ENCODE assay signal across 8 cellular contexts in the genomic region with DNA sequence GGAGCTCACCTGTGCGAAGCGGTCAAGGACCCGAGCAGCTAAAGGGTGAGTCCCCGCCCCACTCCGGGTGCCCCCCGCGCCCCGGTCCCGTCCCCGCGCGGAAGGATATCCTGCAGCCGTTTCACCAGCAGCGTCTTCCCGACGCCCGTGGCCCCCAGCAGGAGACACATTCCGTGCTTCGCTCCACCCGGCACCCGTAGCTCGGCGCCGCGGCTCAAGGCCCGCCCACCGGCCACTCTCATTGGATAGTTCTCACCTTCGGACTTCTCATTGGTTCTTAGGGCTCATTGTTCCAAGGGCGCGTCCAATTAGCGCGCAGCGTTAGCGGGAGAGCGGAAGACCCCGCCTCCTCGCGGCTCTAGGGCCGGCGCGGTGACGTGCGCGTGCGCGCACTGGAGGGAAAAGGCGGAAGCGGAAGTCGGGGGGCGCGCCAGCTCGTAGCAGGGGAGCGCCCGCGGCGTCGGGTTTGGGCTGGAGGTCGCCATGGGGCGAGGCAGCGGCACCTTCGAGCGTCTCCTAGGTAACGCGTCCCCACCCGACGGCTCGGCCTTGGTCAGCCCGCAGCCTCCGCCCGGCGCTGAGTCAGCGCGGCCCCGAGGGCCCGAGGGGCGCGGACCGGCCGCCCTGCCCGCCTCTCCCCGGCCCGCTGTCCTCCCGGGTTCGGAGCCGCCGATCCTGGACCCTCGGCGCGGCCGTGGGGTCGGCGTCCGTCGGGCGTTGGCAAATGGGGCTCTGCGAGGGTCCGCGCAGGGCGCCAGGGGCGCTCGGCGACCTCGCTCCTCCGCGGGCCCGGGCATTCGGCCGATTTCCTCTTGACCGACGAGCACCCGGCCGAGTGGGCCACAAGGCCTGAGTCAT. TPM values are rescaled to one million over a fixed set of nuclear protein-coding genes. Genes with fewer than 3 reads are reported as not detected.
A peak's percentile ranks its signal among the peaks of the same experiment; 100 is the strongest.
DNase-seq lines count a peak whose midpoint lies in the region; ATAC-seq, FAIRE-seq and TF ChIP-seq lines count a peak whose summit lies in the region.

A gene with protein sequence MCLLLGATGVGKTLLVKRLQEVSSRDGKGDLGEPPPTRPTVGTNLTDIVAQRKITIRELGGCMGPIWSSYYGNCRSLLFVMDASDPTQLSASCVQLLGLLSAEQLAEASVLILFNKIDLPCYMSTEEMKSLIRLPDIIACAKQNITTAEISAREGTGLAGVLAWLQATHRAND (minus strand): TSS at position 214 of the 858 bp plus-strand sequence. CDS start 44 bp downstream, at position 170.
A gene with protein sequence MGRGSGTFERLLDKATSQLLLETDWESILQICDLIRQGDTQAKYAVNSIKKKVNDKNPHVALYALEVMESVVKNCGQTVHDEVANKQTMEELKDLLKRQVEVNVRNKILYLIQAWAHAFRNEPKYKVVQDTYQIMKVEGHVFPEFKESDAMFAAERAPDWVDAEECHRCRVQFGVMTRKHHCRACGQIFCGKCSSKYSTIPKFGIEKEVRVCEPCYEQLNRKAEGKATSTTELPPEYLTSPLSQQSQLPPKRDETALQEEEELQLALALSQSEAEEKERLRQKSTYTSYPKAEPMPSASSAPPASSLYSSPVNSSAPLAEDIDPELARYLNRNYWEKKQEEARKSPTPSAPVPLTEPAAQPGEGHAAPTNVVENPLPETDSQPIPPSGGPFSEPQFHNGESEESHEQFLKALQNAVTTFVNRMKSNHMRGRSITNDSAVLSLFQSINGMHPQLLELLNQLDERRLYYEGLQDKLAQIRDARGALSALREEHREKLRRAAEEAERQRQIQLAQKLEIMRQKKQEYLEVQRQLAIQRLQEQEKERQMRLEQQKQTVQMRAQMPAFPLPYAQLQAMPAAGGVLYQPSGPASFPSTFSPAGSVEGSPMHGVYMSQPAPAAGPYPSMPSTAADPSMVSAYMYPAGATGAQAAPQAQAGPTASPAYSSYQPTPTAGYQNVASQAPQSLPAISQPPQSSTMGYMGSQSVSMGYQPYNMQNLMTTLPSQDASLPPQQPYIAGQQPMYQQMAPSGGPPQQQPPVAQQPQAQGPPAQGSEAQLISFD (plus strand): TSS at position 428 of the 858 bp plus-strand sequence. CDS start 56 bp downstream, at position 484.

- H3K27ac ChIP-seq in adipose tissue (ENCODE audit: low read depth, low read length): no peak within 1 kb of the TSS
- H3K27ac ChIP-seq in cardiac muscle cell: peak within 1 kb of the TSS; percentile 81
- H3K27ac ChIP-seq in parathyroid adenoma: peak within 1 kb of the TSS; percentile 63
- H3K27ac ChIP-seq in tibial nerve: peak within 1 kb of the TSS; percentile 25 to 92 (median 78)

- CTCF ChIA-PET in T-cell (lab: Charles Lee): interaction anchor here in 1 of 2 donors (0.5 to 1.1 kb wide), 2 partner anchors 23 to 33 kb away, joined by 3 to 7 read pairs; no protein-coding TSS in a partner anchor

- H3K9me3 ChIP-seq in cardiac muscle cell (ENCODE audit: low read depth) (no peaks in the 10 kb centered on the region), parathyroid adenoma (ENCODE audit: control insufficient read depth, low read length) (no peaks in the 10 kb centered on the region), tibial nerve (no peaks in the 10 kb centered on the region)

- H3K79me2 ChIP-seq in parathyroid adenoma: peaks cover 50% of the 10 kb centered on the region

- H3K9ac ChIP-seq in parathyroid adenoma: peak within 1 kb of the TSS; percentile 58

- H3K27me3 ChIP-seq in cardiac muscle cell (no peaks in the 10 kb centered on the region), parathyroid adenoma (ENCODE audit: control insufficient read depth, insufficient read depth, low read length) (no peaks in the 10 kb centered on the region), tibial nerve (no peaks in the 10 kb centered on the region)

- TF ChIP-seq POLR2A in GM12891 (IDR thresholded peaks at IDR 0.05; ENCODE audit: low read depth, low read length) (peak; percentile 52; the same call in 1 of the 2 replicates), tibial nerve (IDR thresholded peaks at IDR 0.05) (peak; percentile 53 to 68)

- peaks cover 19% of the 10 kb centered on the region for H3K36me3 Mint-ChIP-seq in T-cell

- no peaks in the 10 kb centered on the region for H3K27me3 Mint-ChIP-seq in T-cell

- H3K4me3 ChIP-seq in cardiac muscle cell (peak within 1 kb of the TSS; percentile 87), parathyroid adenoma (ENCODE audit: low read depth, low read length) (peak within 1 kb of the TSS; percentile 94), tibial nerve (peak within 1 kb of the TSS; percentile 80 to 99 (median 91))

- peak within 1 kb of the TSS; percentile 86 for H2AFZ ChIP-seq in parathyroid adenoma

- H3K4me2 ChIP-seq in parathyroid adenoma (ENCODE audit: low read length): peak within 1 kb of the TSS; percentile 88

- TF ChIP-seq CTCF in cardiac muscle cell (IDR thresholded peaks at IDR 0.05; ENCODE audit: low read depth, low read length) (no peak), parathyroid adenoma (IDR thresholded peaks at IDR 0.05) (no peak), tibial nerve (IDR thresholded peaks at IDR 0.05) (peak in 2 of 5 experiments; percentile 34 to 59)

- TF ChIP-seq EP300 in tibial nerve (IDR thresholded peaks at IDR 0.05): peak; percentile 87 to 92

- H3K4me1 ChIP-seq in cardiac muscle cell (ENCODE audit: low read depth) (peaks cover 12% of the 10 kb centered on the region), parathyroid adenoma (peaks cover 11% of the 10 kb centered on the region), tibial nerve (peaks cover 0 to 42% (median 30%) of the 10 kb centered on the region in 4 donors)

- no peaks in the 10 kb centered on the region for H3K9me3 Mint-ChIP-seq in T-cell

- H3K4me1 Mint-ChIP-seq in T-cell: peaks cover 39 to 48% (median 40%) of the 10 kb centered on the region in 3 donors

- 0 to 1% (median 0%) methylated on average over 100 to 112 of the region's 112 CpGs for WGBS in adipose tissue, 3 donors
- WGBS in tibial nerve, 2 donors: 1% methylated on average over 22 to 37 of the region's 112 CpGs

- peak within 1 kb of the TSS; percentile 90 to 98 (median 92) for H3K4me3 Mint-ChIP-seq in T-cell

- POLR2A ChIA-PET in T-cell (lab: Charles Lee): interaction anchor here (0.6 to 1.6 kb wide), 4 partner anchors 13 to 339 kb away, joined by 3 read pairs; a partner anchor contains a TSS

- H3K36me3 ChIP-seq in cardiac muscle cell: peaks cover 14% of the 10 kb centered on the region
- H3K36me3 ChIP-seq in parathyroid adenoma (ENCODE audit: control insufficient read depth, insufficient read depth, low read length): no peaks in the 10 kb centered on the region
- H3K36me3 ChIP-seq in tibial nerve: peaks cover 0 to 55% (median 25%) of the 10 kb centered on the region in 3 donors

- H3K27ac Mint-ChIP-seq in T-cell: peak within 1 kb of the TSS; percentile 95 to 96

- ATAC-seq in HG02840 (IDR thresholded peaks at IDR 0.05; ENCODE audit: low FRiP score, unreplicated experiment) (peak; percentile 90), T-cell (replicated peaks in 1 of 4) (peak; percentile 98)

- FAIRE-seq in GM12891 (lab: Jason Lieb, UNC): peak; percentile 99

- DNase-seq in GM12891 (ENCODE audit: insufficient read length, low spot score) (peak; percentile 100), NCI-H1436 treated with DMSO at 0.1 percent for 48 hours (lab: John Stamatoyannopoulos, UW) (peak; percentile 98), T-cell (peak; percentile 92 to 98 (median 96)), cardiac muscle cell (ENCODE audit: low read depth in 1 of 2, low spot score in 1 of 2) (peak; percentile 99), tibial nerve (ENCODE audit: low spot score in 2 of 2) (peak; percentile 98 to 99)

TF ChIP-seq in GM12891, 5 proteins besides CTCF, POLR2A, EP300 and RAD21:
- TF ChIP-seq SPI1 (IDR thresholded peaks at IDR 0.05; ENCODE audit: low read depth, low read length) (peak; percentile 63), TAF1 (IDR thresholded peaks at IDR 0.05; ENCODE audit: low read depth, low read length) (no peak), POU2F2 (IDR thresholded peaks at IDR 0.05; ENCODE audit: low read depth, low read length) (no peak), PAX5 (IDR thresholded peaks at IDR 0.05; ENCODE audit: insufficient read depth, low read length, severe bottlenecking) (no peak), POLR2AphosphoS5 (IDR thresholded peaks at IDR 0.05; ENCODE audit: low read depth, low read length) (peak; percentile 70)

RNA-seq across cellular contexts. Expression of the first gene that starts in this region (rescaled TPM):
- 24.0 TPM for polyA plus RNA-seq in GM12891 (2012; ENCODE audit: low read depth, missing spikeins)
- 10 to 100 TPM; 30.9 to 51.0 (median 39.3) TPM for total RNA-seq in T-cell
- polyA plus RNA-seq in adipose tissue: 10 to 100 TPM; 26.8 to 44.4 (median 41.1) TPM
- total RNA-seq in cardiac muscle cell: 44.3 and 58.3 TPM in 2 replicates
- polyA plus RNA-seq in cardiac muscle cell: 92.0 and 109 TPM in 2 replicates
- total RNA-seq in tibial nerve: 10 to 100 TPM; 22.1 to 37.9 (median 34.3) TPM

RNA-seq across cellular contexts. Expression of the second gene that starts in this region (rescaled TPM):
- 51.7 TPM for polyA plus RNA-seq in GM12891 (2012; ENCODE audit: low read depth, missing spikeins)
- total RNA-seq in T-cell (100 to 1,000 TPM; 114 to 205 (median 181) TPM), cardiac muscle cell (86.1 and 107 TPM in 2 replicates), tibial nerve (100 to 1,000 TPM in 2 of 4 donors, 10 to 100 TPM in 2; 75.2 to 166 (median 104) TPM)
- polyA plus RNA-seq in adipose tissue (100 to 1,000 TPM in 1 of 3 donors, 10 to 100 TPM in 2; 57.6 to 118 (median 91.6) TPM), cardiac muscle cell (108 and 109 TPM in 2 replicates)
